In genomic region chr19:51647318-51647717, GRCh38 we compare ENCODE assay signal across 25 cellular contexts. TPM values are rescaled to one million over a fixed set of nuclear protein-coding genes. Genes with fewer than 3 reads are reported as not detected.
"Had no signal": no experiment of that assay in that cellular context is flagged by ENCODE, and none has a peak within 500 bp of the region (broad histone marks: within the 10 kb centered on the region; RNA-seq: fewer than 3 reads in every experiment).

No MANE protein-coding gene starts in this region.

- H3K36me3 Mint-ChIP-seq: activated CD4-positive, alpha-beta memory T cell treated with anti-CD3 and anti-CD28 coated beads for 36 hours; activated naive CD8-positive, alpha-beta T cell; brain; WTC11 had no signal

- H3K4me2 ChIP-seq: PC-9 had no signal

- H3K4me3 Mint-ChIP-seq: activated CD4-positive, alpha-beta memory T cell treated with anti-CD3 and anti-CD28 coated beads for 36 hours; activated CD4-positive, alpha-beta T cell treated with anti-CD3 and anti-CD28 coated beads, Interleukin-2, amount 10 ng/mL, durations not matched to agents 24 days and 14 days; activated naive CD4-positive, alpha-beta T cell treated with anti-CD3 and anti-CD28 coated beads for 36 hours; activated naive CD8-positive, alpha-beta T cell; activated T-helper 17 cell treated with anti-CD3 and anti-CD28 coated beads, Interleukin-2, amount 50 U/mL, for 72 hours; brain; T-helper 1 cell treated with Interleukin-12 subunit alpha and Interleukin-12 subunit beta and Interleukin-4 antibody, amounts not matched to agents 30 μg/mL and 1 μg/mL, for 36 hours; WTC11 had no signal

- DNase-seq: activated CD4-positive, alpha-beta memory T cell treated with anti-CD3 and anti-CD28 coated beads for 36 hours; activated CD4-positive, alpha-beta T cell treated with anti-CD3 and anti-CD28 coated beads for 1 hour; activated CD4-positive, alpha-beta T cell treated with anti-CD3 and anti-CD28 coated beads, Interleukin-2, amount 10 ng/mL, durations not matched to agents 24 days and 14 days; activated CD8-positive, alpha-beta memory T cell treated with anti-CD3 and anti-CD28 coated beads for 24 hours; activated gamma-delta T cell; activated naive CD4-positive, alpha-beta T cell treated with anti-CD3 and anti-CD28 coated beads for 36 hours; activated T-cell treated with anti-CD3 and anti-CD28 coated beads for 4 hours; activated T-cell treated with anti-CD3 and anti-CD28 coated beads, Interleukin-2, amount 50 U/mL, for 48 hours; amygdala; MM.1S; NCI-H1105 treated with DMSO at 0.1 percent for 48 hours; NCI-H1436 treated with DMSO at 0.1 percent for 48 hours; NCI-H187 treated with DMSO at 0.1 percent for 48 hours; NCI-H2081 treated with DMSO at 0.1 percent for 48 hours; NCI-H446; NCI-H524; PC-9; SHP77 treated with DMSO at 0.1 percent for 48 hours had no signal

- H3K9me3 Mint-ChIP-seq: activated CD4-positive, alpha-beta memory T cell treated with anti-CD3 and anti-CD28 coated beads for 36 hours; activated CD4-positive, alpha-beta T cell treated with anti-CD3 and anti-CD28 coated beads, Interleukin-2, amount 10 ng/mL, durations not matched to agents 24 days and 14 days; activated naive CD4-positive, alpha-beta T cell treated with anti-CD3 and anti-CD28 coated beads for 36 hours; activated T-helper 17 cell treated with anti-CD3 and anti-CD28 coated beads, Interleukin-2, amount 50 U/mL, for 72 hours; brain; T-helper 1 cell treated with Interleukin-12 subunit alpha and Interleukin-12 subunit beta and Interleukin-4 antibody, amounts not matched to agents 30 μg/mL and 1 μg/mL, for 36 hours had no signal

- H3K27ac ChIP-seq: PC-9 had no signal

- H2AFZ ChIP-seq: PC-9 had no signal

- H3K4me3 ChIP-seq: PC-9 had no signal

- FAIRE-seq: astrocyte had no signal

- H3K27ac Mint-ChIP-seq: activated CD4-positive, alpha-beta memory T cell treated with anti-CD3 and anti-CD28 coated beads for 36 hours; activated CD4-positive, alpha-beta T cell treated with anti-CD3 and anti-CD28 coated beads, Interleukin-2, amount 10 ng/mL, durations not matched to agents 24 days and 14 days; activated naive CD4-positive, alpha-beta T cell treated with anti-CD3 and anti-CD28 coated beads for 36 hours; activated naive CD8-positive, alpha-beta T cell; activated T-helper 17 cell treated with anti-CD3 and anti-CD28 coated beads, Interleukin-2, amount 50 U/mL, for 72 hours; brain; T-helper 1 cell treated with Interleukin-12 subunit alpha and Interleukin-12 subunit beta and Interleukin-4 antibody, amounts not matched to agents 30 μg/mL and 1 μg/mL, for 36 hours; WTC11 had no signal

- H3K4me1 Mint-ChIP-seq: activated T-helper 17 cell treated with anti-CD3 and anti-CD28 coated beads, Interleukin-2, amount 50 U/mL, for 72 hours; brain; WTC11 had no signal

- ATAC-seq: activated T-helper 17 cell treated with anti-CD3 and anti-CD28 coated beads, Interleukin-2, amount 50 U/mL, for 72 hours; WTC11 had no signal

RNA-seq across cellular contexts. Expression of gene SIGLEC14, which starts 0.7 kb away (rescaled TPM):
- total RNA-seq: activated CD4-positive, alpha-beta memory T cell treated with anti-CD3 and anti-CD28 coated beads for 36 hours; activated CD4-positive, alpha-beta T cell treated with anti-CD3 and anti-CD28 coated beads, Interleukin-2, amount 10 ng/mL, durations not matched to agents 24 days and 14 days; activated naive CD4-positive, alpha-beta T cell treated with anti-CD3 and anti-CD28 coated beads for 36 hours; activated T-helper 17 cell treated with anti-CD3 and anti-CD28 coated beads, Interleukin-2, amount 50 U/mL, for 72 hours; astrocyte; PC-9; SK-MEL-5; WTC11 had no signal

RNA-seq across cellular contexts. Expression of gene SIGLEC5, which starts 17.1 kb away (rescaled TPM):
- total RNA-seq: activated CD4-positive, alpha-beta memory T cell treated with anti-CD3 and anti-CD28 coated beads for 36 hours; activated CD4-positive, alpha-beta T cell treated with anti-CD3 and anti-CD28 coated beads, Interleukin-2, amount 10 ng/mL, durations not matched to agents 24 days and 14 days; activated T-helper 17 cell treated with anti-CD3 and anti-CD28 coated beads, Interleukin-2, amount 50 U/mL, for 72 hours; astrocyte; PC-9; SK-MEL-5 had no signal
